Comparison of ENCODE assay signal across 27 cellular contexts in the genomic region with DNA sequence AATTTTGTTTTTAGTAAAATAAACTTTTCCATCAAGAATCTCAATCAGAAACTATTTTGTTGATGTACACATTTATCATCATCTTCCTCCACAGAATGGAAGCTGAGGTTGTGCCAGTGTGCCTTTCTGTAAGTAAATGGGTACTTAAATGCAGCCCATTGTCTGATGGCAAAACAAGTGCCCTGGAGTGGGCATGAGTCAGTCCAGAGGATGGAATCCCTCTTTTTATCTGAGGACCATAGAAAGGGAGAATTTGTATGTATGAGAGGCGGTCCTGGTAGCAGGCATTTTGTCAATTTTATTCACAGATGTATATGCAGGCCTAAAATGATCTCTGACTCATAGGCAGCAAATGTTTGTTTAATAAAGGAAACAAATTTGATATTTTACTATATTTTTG.
"Had no signal": no experiment of that assay in that cellular context is flagged by ENCODE, and none has a peak within 500 bp of the region (broad histone marks: within the 10 kb centered on the region; RNA-seq: fewer than 3 reads in every experiment).

No MANE protein-coding gene starts in this region.

- ATAC-seq: activated CD8-positive, alpha-beta memory T cell treated with anti-CD3 and anti-CD28 coated beads, Interleukin-2, amount 10 ng/mL, durations not matched to agents 7 days and 5 days had no signal

- DNase-seq: activated B cell treated with CpG ODN at 0.5 μM for 24 hours; activated CD4-positive, alpha-beta T cell treated with anti-CD3 and anti-CD28 coated beads for 1 hour; activated CD4-positive, alpha-beta T cell treated with anti-CD3 and anti-CD28 coated beads, Interleukin-2, amount 10 ng/mL, durations not matched to agents 24 days and 14 days; activated CD4-positive, alpha-beta T cell treated with anti-CD3 and anti-CD28 coated beads, Interleukin-2, amount 50 U/mL, for 48 hours; activated CD8-positive, alpha-beta memory T cell treated with anti-CD3 and anti-CD28 coated beads, Interleukin-2, amount 10 ng/mL, durations not matched to agents 7 days and 5 days; activated effector memory CD4-positive, alpha-beta T cell treated with Interleukin-2 at 50 U/mL for 16 hours; activated naive CD4-positive, alpha-beta T cell; activated T-cell treated with anti-CD3 and anti-CD28 coated beads, Interleukin-2, amount 50 U/mL, for 24 hours; aorta; central memory CD4-positive, alpha-beta T cell; MG63; MV-4-11; NCI-H1092 treated with DMSO at 0.1 percent for 48 hours; NCI-H1417 treated with DMSO at 0.1 percent for 48 hours; NCI-H1694; NCI-H2081; NCI-H2171; NCI-H2227 treated with DMSO at 0.1 percent for 48 hours; NCI-H510A treated with DMSO at 0.1 percent for 48 hours; PC-9; SIG-M5; T-helper 2 cell; T1000 had no signal

- H3K36me3 ChIP-seq: breast epithelium, MG63 had no signal

- H3K4me1 ChIP-seq: breast epithelium had no signal

- FAIRE-seq: TTC549 had no signal

- H3K27me3 Mint-ChIP-seq: activated B cell treated with CpG ODN at 0.5 μM for 24 hours; activated CD4-positive, alpha-beta T cell treated with anti-CD3 and anti-CD28 coated beads, Interleukin-2, amount 10 ng/mL, durations not matched to agents 24 days and 14 days; activated CD8-positive, alpha-beta memory T cell treated with anti-CD3 and anti-CD28 coated beads, Interleukin-2, amount 10 ng/mL, durations not matched to agents 7 days and 5 days; activated naive CD4-positive, alpha-beta T cell treated with anti-CD3 and anti-CD28 coated beads, Interleukin-2, amount 50 U/mL, for 24 hours; activated T-cell treated with anti-CD3 and anti-CD28 coated beads, Interleukin-2, amount 50 U/mL, for 24 hours had no signal

- H3K4me1 Mint-ChIP-seq: activated B cell treated with CpG ODN at 0.5 μM for 24 hours; activated CD4-positive, alpha-beta T cell treated with anti-CD3 and anti-CD28 coated beads, Interleukin-2, amount 10 ng/mL, durations not matched to agents 24 days and 14 days; activated CD8-positive, alpha-beta memory T cell treated with anti-CD3 and anti-CD28 coated beads, Interleukin-2, amount 10 ng/mL, durations not matched to agents 7 days and 5 days; activated naive CD4-positive, alpha-beta T cell treated with anti-CD3 and anti-CD28 coated beads, Interleukin-2, amount 50 U/mL, for 24 hours had no signal

- H3K9me3 ChIP-seq: breast epithelium, MG63 had no signal

- H3K4me3 ChIP-seq: breast epithelium, MG63, PC-9 had no signal

- H3K36me3 Mint-ChIP-seq: activated CD8-positive, alpha-beta memory T cell treated with anti-CD3 and anti-CD28 coated beads, Interleukin-2, amount 10 ng/mL, durations not matched to agents 7 days and 5 days; activated naive CD4-positive, alpha-beta T cell treated with anti-CD3 and anti-CD28 coated beads, Interleukin-2, amount 50 U/mL, for 24 hours had no signal

- H3K27me3 ChIP-seq: breast epithelium, MG63 had no signal

- H3K4me3 Mint-ChIP-seq: activated B cell treated with CpG ODN at 0.5 μM for 24 hours; activated CD4-positive, alpha-beta T cell treated with anti-CD3 and anti-CD28 coated beads, Interleukin-2, amount 10 ng/mL, durations not matched to agents 24 days and 14 days; activated CD8-positive, alpha-beta memory T cell treated with anti-CD3 and anti-CD28 coated beads, Interleukin-2, amount 10 ng/mL, durations not matched to agents 7 days and 5 days; activated naive CD4-positive, alpha-beta T cell treated with anti-CD3 and anti-CD28 coated beads, Interleukin-2, amount 50 U/mL, for 24 hours; activated T-cell treated with anti-CD3 and anti-CD28 coated beads, Interleukin-2, amount 50 U/mL, for 24 hours; activated T-helper 1 cell treated with anti-CD3 and anti-CD28 coated beads, Interleukin-12 subunit alpha, Interleukin-12 subunit beta, Interleukin-2, Interleukin-4 antibody, amounts not matched to agents 30 ng/mL and 10 ng/mL and 1 ng/mL, durations not matched to agents 14 hours and 24 hours and 36 hours had no signal

- H3K27ac Mint-ChIP-seq: activated B cell treated with CpG ODN at 0.5 μM for 24 hours; activated CD4-positive, alpha-beta T cell treated with anti-CD3 and anti-CD28 coated beads, Interleukin-2, amount 10 ng/mL, durations not matched to agents 24 days and 14 days; activated CD8-positive, alpha-beta memory T cell treated with anti-CD3 and anti-CD28 coated beads, Interleukin-2, amount 10 ng/mL, durations not matched to agents 7 days and 5 days; activated naive CD4-positive, alpha-beta T cell treated with anti-CD3 and anti-CD28 coated beads, Interleukin-2, amount 50 U/mL, for 24 hours; activated T-cell treated with anti-CD3 and anti-CD28 coated beads, Interleukin-2, amount 50 U/mL, for 24 hours; activated T-helper 1 cell treated with anti-CD3 and anti-CD28 coated beads, Interleukin-12 subunit alpha, Interleukin-12 subunit beta, Interleukin-2, Interleukin-4 antibody, amounts not matched to agents 30 ng/mL and 10 ng/mL and 1 ng/mL, durations not matched to agents 14 hours and 24 hours and 36 hours had no signal

- H2AFZ ChIP-seq: PC-9 had no signal

- H3K4me2 ChIP-seq: PC-9 had no signal

- H3K27ac ChIP-seq: breast epithelium, PC-9 had no signal
